In the genomic region with DNA sequence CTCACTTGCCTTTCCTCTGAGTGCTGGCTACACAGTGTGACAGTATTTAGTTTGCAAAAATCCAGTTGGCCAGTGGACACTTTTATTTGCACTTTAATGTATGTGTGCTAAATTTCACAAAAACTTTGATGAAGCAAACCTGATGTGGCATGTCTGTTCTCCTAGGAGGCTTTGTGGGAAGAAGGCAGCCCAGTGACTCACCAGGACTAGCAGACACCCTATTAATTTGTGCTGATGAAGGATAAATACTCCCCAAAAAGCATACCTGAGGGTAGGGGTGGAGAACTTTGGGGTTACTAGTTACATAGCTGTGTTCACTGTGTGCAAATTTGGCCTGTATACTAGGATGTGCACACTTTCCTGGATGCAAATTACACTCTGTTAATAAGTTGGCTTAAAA, we compare ENCODE assay signal across 18 cellular contexts. TPM values are rescaled to one million over a fixed set of nuclear protein-coding genes. Genes with fewer than 3 reads are reported as not detected.
DNase-seq lines count a peak whose midpoint lies in the region; ATAC-seq, FAIRE-seq and TF ChIP-seq lines count a peak whose summit lies in the region.
"Had no signal": no experiment of that assay in that cellular context is flagged by ENCODE, and none has a peak within 500 bp of the region (broad histone marks: within the 10 kb centered on the region; RNA-seq: fewer than 3 reads in every experiment).

No MANE protein-coding gene starts in this region.

- no peaks in the 10 kb centered on the region for H3K27me3 Mint-ChIP-seq in CD4-positive, alpha-beta memory T cell

- DNase-seq in AG08396 (ENCODE audit: low spot score) (peak; percentile 12), IMR-90 (no peak), epithelial cell of esophagus (ENCODE audit: low read depth) (peak; percentile 70), keratinocyte (ENCODE audit: low read depth, low spot score) (peak; percentile 33), KG1 (lab: John Stamatoyannopoulos, UW) (no peak), COLO668 (lab: John Stamatoyannopoulos, UW; ENCODE audit: unreplicated experiment) (no peak)
- DNase-seq in CD4-positive, alpha-beta memory T cell, result no peak
- DNase-seq: AML-193, DMS53, NCI-H1436, NCI-H2029 treated with DMSO at 0.1 percent for 48 hours, NCI-H2171 treated with DMSO at 0.1 percent for 48 hours, NCI-H446 treated with DMSO at 0.1 percent for 48 hours, OCI-M1 had no signal

- H2BK120ac ChIP-seq in IMR-90 (ENCODE audit: low read depth, low read length), result no peak overlapping the region

- no peak overlapping the region for H4K91ac ChIP-seq in IMR-90 (ENCODE audit: insufficient read depth, low read depth, low read length)

- peaks cover 40 to 42% of the 10 kb centered on the region in 2 donors for H3K36me3 Mint-ChIP-seq in CD4-positive, alpha-beta memory T cell

- H3K23ac ChIP-seq in IMR-90 (ENCODE audit: low read depth, low read length), result no peak overlapping the region

- BruUV-seq in IMR-90 (replicated peaks; lab: Mats Ljungman, UMichigan), result no TSS peak

- TF ChIP-seq POLR2A in IMR-90 (IDR thresholded peaks at IDR 0.05; ENCODE audit: low read depth, low read length), result no peak

- ATAC-seq in IMR-90 (ENCODE audit: low read depth) (no peak), GM21786 (IDR thresholded peaks at IDR 0.05; ENCODE audit: unreplicated experiment) (no peak)
- ATAC-seq: K562 had no signal

- no peak overlapping the region for H2AK9ac ChIP-seq in IMR-90 (replicated peaks; ENCODE audit: low read depth, low read length, poor library complexity)

- H3K4me3 ChIP-seq in IMR-90 (ENCODE audit: insufficient read depth, low read depth, low read length) (no peak overlapping the region), epithelial cell of esophagus (ENCODE audit: low read length) (no peak overlapping the region), keratinocyte (ENCODE audit: control insufficient read depth in 2 of 3, extremely low read depth in 1 of 3, insufficient read depth in 2 of 3, low read depth in 1 of 3, low read length in 3 of 3) (no peak overlapping the region)
- H3K4me3 ChIP-seq in CD4-positive, alpha-beta memory T cell (ENCODE audit: low read length in 2 of 2), result no peak overlapping the region
- H3K4me3 ChIP-seq: K562 had no signal

- H2AK5ac ChIP-seq in IMR-90 (ENCODE audit: low read depth, low read length), result no peak overlapping the region

- H4K8ac ChIP-seq in IMR-90 (ENCODE audit: low read depth in 2 of 2, low read length in 2 of 2), result no peak overlapping the region

- H4K20me1 ChIP-seq in IMR-90 (ENCODE audit: insufficient read depth, low read length) (no peaks in the 10 kb centered on the region), keratinocyte (ENCODE audit: control insufficient read depth, extremely low read depth, insufficient read depth, low read length) (no peaks in the 10 kb centered on the region)

- peak; percentile 90 for FAIRE-seq in keratinocyte (lab: Jason Lieb, UNC)
- FAIRE-seq: GM19239, K562 had no signal

- POLR2A ChIA-PET in IMR-90 (lab: Charles Lee; ENCODE audit: unreplicated experiment), result no interaction called here
- POLR2A ChIA-PET in CD4-positive, alpha-beta memory T cell (lab: Charles Lee; ENCODE audit: partially characterized antibody), result no interaction called here

- peaks cover 29 to 37% (median 33%) of the 10 kb centered on the region in 4 donors for H3K4me1 Mint-ChIP-seq in CD4-positive, alpha-beta memory T cell

- H3K27me3 ChIP-seq in IMR-90 (ENCODE audit: control insufficient read depth, insufficient read depth, low read length) (no peaks in the 10 kb centered on the region), keratinocyte (ENCODE audit: control insufficient read depth, extremely low read depth, insufficient read depth, low read length) (no peaks in the 10 kb centered on the region)
- no peaks in the 10 kb centered on the region for H3K27me3 ChIP-seq in CD4-positive, alpha-beta memory T cell (ENCODE audit: insufficient read depth, low read length)

- CTCF ChIA-PET in IMR-90 (lab: Yijun Ruan, JAX), result interaction anchor here (0.6 kb wide), 1 partner anchor 9 kb away, joined by 3 read pairs; no protein-coding TSS in a partner anchor
- CTCF ChIA-PET in CD4-positive, alpha-beta memory T cell (lab: Charles Lee; ENCODE audit: partially characterized antibody), result interaction anchor here (0.9 to 1.7 kb wide), 3 partner anchors 12 to 569 kb away, joined by 3 to 5 read pairs (median 4); no protein-coding TSS in a partner anchor

- H3K27ac ChIP-seq in IMR-90 (ENCODE audit: insufficient read depth, low read length) (no peak overlapping the region), keratinocyte (ENCODE audit: control insufficient read depth, insufficient read depth, low read length) (peak overlapping the region; percentile 96)
- H3K27ac ChIP-seq in CD4-positive, alpha-beta memory T cell (ENCODE audit: low read depth, low read length), result no peak overlapping the region

- peaks cover 24% of the 10 kb centered on the region for H3K36me3 ChIP-seq in IMR-90 (ENCODE audit: control insufficient read depth, insufficient read depth, low read length)
- H3K36me3 ChIP-seq in keratinocyte (ENCODE audit: control insufficient read depth in 2 of 2, extremely low read depth in 1 of 2, insufficient read depth in 2 of 2, low read length in 2 of 2), result peaks cover 20 to 45% of the 10 kb centered on the region in 2 experiments
- H3K36me3 ChIP-seq in CD4-positive, alpha-beta memory T cell (ENCODE audit: insufficient read depth, low read length), result peaks cover 11% of the 10 kb centered on the region

- TF ChIP-seq CTCF in IMR-90 (conservative IDR thresholded peaks at IDR 0.05; ENCODE audit: low read depth, low read length), result no peak
- no peak for TF ChIP-seq CTCF in epithelial cell of esophagus (IDR thresholded peaks at IDR 0.05; ENCODE audit: insufficient read depth, low read depth, low read length, missing control alignments)
- no peak for TF ChIP-seq CTCF in keratinocyte (optimal IDR thresholded peaks at IDR 0.05 in 1 of 3, IDR thresholded peaks at IDR 0.05 in 1 of 3, conservative IDR thresholded peaks at IDR 0.05 in 1 of 3; ENCODE audit: extremely low read depth in 1 of 3, insufficient read depth in 2 of 3, low read length in 3 of 3)

- no peaks in the 10 kb centered on the region for H3K9me3 Mint-ChIP-seq in CD4-positive, alpha-beta memory T cell
- H3K9me3 Mint-ChIP-seq: CD14-positive monocyte had no signal

- H3K4me2 ChIP-seq in IMR-90 (ENCODE audit: low read depth, low read length) (no peak overlapping the region), keratinocyte (ENCODE audit: control insufficient read depth, extremely low read depth, insufficient read depth, low read depth, low read length) (peak overlapping the region; percentile 65)

- no peak overlapping the region for H3K18ac ChIP-seq in IMR-90 (ENCODE audit: low read depth, low read length)

- no peak overlapping the region for H3K4ac ChIP-seq in IMR-90 (ENCODE audit: low read depth, low read length)

- no peak overlapping the region for H2BK20ac ChIP-seq in IMR-90 (ENCODE audit: low read depth, low read length)

- in situ Hi-C loops in IMR-90 (cut with MboI; ENCODE audit: low sequenced_read_pairs), result no loop called here

- no peak overlapping the region for H3K14ac ChIP-seq in IMR-90 (replicated peaks; ENCODE audit: low read depth, low read length)

- dilution Hi-C loops in IMR-90 (cut with HindIII; ENCODE audit: low sequenced_read_pairs, unreplicated experiment), result no loop called here
- dilution Hi-C loops in keratinocyte (cut with MboI; ENCODE audit: extremely low pct_ligation_motif_present, low sequenced_read_pairs), result no loop called here

- no peaks in the 10 kb centered on the region for H3K4me1 ChIP-seq in IMR-90 (ENCODE audit: control insufficient read depth, insufficient read depth, low read length)
- peaks cover 56% of the 10 kb centered on the region for H3K4me1 ChIP-seq in keratinocyte (ENCODE audit: control insufficient read depth, extremely low read depth, insufficient read depth, low read length)
- H3K4me1 ChIP-seq in CD4-positive, alpha-beta memory T cell (ENCODE audit: insufficient read depth, low read length), result peaks cover 30% of the 10 kb centered on the region

- H2BK15ac ChIP-seq in IMR-90 (ENCODE audit: low read depth, low read length), result no peak overlapping the region

- no peak overlapping the region for H2BK5ac ChIP-seq in IMR-90 (ENCODE audit: low read depth, low read length, poor library complexity, severe bottlenecking)

- no peak overlapping the region for H3K4me3 Mint-ChIP-seq in CD4-positive, alpha-beta memory T cell
- H3K4me3 Mint-ChIP-seq: CD14-positive monocyte had no signal

- no peak overlapping the region for H4K5ac ChIP-seq in IMR-90 (ENCODE audit: low read depth, low read length)

- H3K27ac Mint-ChIP-seq in CD4-positive, alpha-beta memory T cell, result peak overlapping the region in 2 of 7 donors; percentile 45 to 83
- H3K27ac Mint-ChIP-seq: CD14-positive monocyte had no signal

- H3K79me1 ChIP-seq in IMR-90 (ENCODE audit: low read depth in 1 of 2, low read length in 2 of 2), result 0 out of 4 replicates have a peak, but pooled peaks cover 0 to 9% of the 10 kb centered on the region in 2 experiments

- intact Hi-C loops in IMR-90 (cut with micrococcal nuclease), result no loop called here
- intact Hi-C loops in CD4-positive, alpha-beta memory T cell (cut with micrococcal nuclease), result no loop called here

- H3K9me3 ChIP-seq in IMR-90 (ENCODE audit: control insufficient read depth, insufficient read depth, low read length), result no peaks in the 10 kb centered on the region
- no peaks in the 10 kb centered on the region for H3K9me3 ChIP-seq in keratinocyte (ENCODE audit: control insufficient read depth, low read depth, low read length)
- H3K9me3 ChIP-seq in CD4-positive, alpha-beta memory T cell (ENCODE audit: control insufficient read depth in 1 of 2, low read length in 2 of 2), result no peaks in the 10 kb centered on the region

- no peak overlapping the region for H3K56ac ChIP-seq in IMR-90 (ENCODE audit: extremely low read depth, insufficient read depth, low read length)

- H3K79me2 ChIP-seq in keratinocyte (ENCODE audit: control insufficient read depth, insufficient read depth, low read length), result peaks cover 23% of the 10 kb centered on the region

- no peak overlapping the region for H3K9ac ChIP-seq in IMR-90 (ENCODE audit: low read depth, low read length)
- H3K9ac ChIP-seq in keratinocyte (ENCODE audit: control insufficient read depth, extremely low read depth, insufficient read depth, low read length), result no peak overlapping the region

- no peaks in the 10 kb centered on the region for H3K9me1 ChIP-seq in IMR-90 (ENCODE audit: insufficient read depth, low read length)
- H3K9me1 ChIP-seq in keratinocyte (ENCODE audit: control insufficient read depth, extremely low read depth, insufficient read depth, low read length), result peaks cover 5% of the 10 kb centered on the region

- no peak for TF ChIP-seq RAD21 in IMR-90 (IDR thresholded peaks at IDR 0.05; ENCODE audit: low read length)

- H2AFZ ChIP-seq in IMR-90 (replicated peaks; ENCODE audit: low read length, poor library complexity) (no peak overlapping the region), keratinocyte (ENCODE audit: control insufficient read depth, low read length) (no peak overlapping the region)

RNA-seq across cellular contexts. Expression of a gene that starts 39.3 kb away (rescaled TPM):
- total RNA-seq in IMR-90 (2012; rRNA removed), result 25.1 and 27.5 TPM in 2 replicates
- 25.3 and 26.8 TPM in 2 replicates for polyA plus RNA-seq in IMR-90 (2012; rRNA removed)
- polyA plus RNA-seq in IMR-90 (2012; cell fraction: cytosol; rRNA removed), result 12.5 and 13.1 TPM in 2 replicates
- 40.6 and 52.6 TPM in 2 replicates for polyA plus RNA-seq in IMR-90 (2012; cell fraction: nucleus; rRNA removed; ENCODE audit: low replicate concordance)
- polyA plus RNA-seq in keratinocyte, result 27.5 to 34.9 TPM (median 32.4 TPM) in 3 replicates
- 44.5 TPM for polyA plus RNA-seq in keratinocyte (2011; ENCODE audit: low read depth)
- 28.0 and 37.9 TPM in 2 replicates for polyA plus RNA-seq in keratinocyte (2011; cell fraction: cytosol; rRNA removed)
- 68.1 and 79.2 TPM in 2 replicates for polyA plus RNA-seq in keratinocyte (2011; cell fraction: nucleus; rRNA removed)
- polyA plus RNA-seq in keratinocyte (2012; ENCODE audit: low replicate concordance), result 12.7 and 34.4 TPM in 2 replicates
- 49.3 to 86.7 TPM (median 68.7 TPM) in 3 replicates for polyA minus RNA-seq in keratinocyte
- polyA minus RNA-seq in keratinocyte (2011; cell fraction: cytosol; rRNA and poly(A)+ RNA removed), result 26.9 TPM
- 26.9 and 42.7 TPM in 2 replicates for polyA minus RNA-seq in keratinocyte (2011; cell fraction: nucleus; rRNA and poly(A)+ RNA removed)
- total RNA-seq in CD4-positive, alpha-beta memory T cell, result 1 to 10 TPM; 7.2 to 7.9 TPM
- 1 to 10 TPM; 6.3 to 7.5 TPM for polyA plus RNA-seq in CD4-positive, alpha-beta memory T cell

RNA-seq across cellular contexts. Expression of a gene that starts 55.4 kb away (rescaled TPM):
- 35.7 and 42.2 TPM in 2 replicates for total RNA-seq in IMR-90 (2012; rRNA removed)
- polyA plus RNA-seq in IMR-90 (2012; rRNA removed), result 21.1 and 21.5 TPM in 2 replicates
- polyA plus RNA-seq in IMR-90 (2012; cell fraction: cytosol; rRNA removed), result 13.1 and 22.4 TPM in 2 replicates
- polyA plus RNA-seq in IMR-90 (2012; cell fraction: nucleus; rRNA removed; ENCODE audit: low replicate concordance), result 13.6 and 16.6 TPM in 2 replicates
- polyA plus RNA-seq in keratinocyte, result 26.9 to 47.3 TPM (median 41.9 TPM) in 3 replicates
- polyA plus RNA-seq in keratinocyte (2011; ENCODE audit: low read depth), result 97.4 TPM
- polyA plus RNA-seq in keratinocyte (2011; cell fraction: cytosol; rRNA removed), result 42.9 and 60.3 TPM in 2 replicates
- polyA plus RNA-seq in keratinocyte (2011; cell fraction: nucleus; rRNA removed), result 76.7 and 81.0 TPM in 2 replicates
- 63.7 and 91.3 TPM in 2 replicates for polyA plus RNA-seq in keratinocyte (2012; ENCODE audit: low replicate concordance)
- 38.6 to 50.1 TPM (median 44.3 TPM) in 3 replicates for polyA minus RNA-seq in keratinocyte
- 57.0 TPM for polyA minus RNA-seq in keratinocyte (2011; cell fraction: cytosol; rRNA and poly(A)+ RNA removed)
- 45.6 and 62.4 TPM in 2 replicates for polyA minus RNA-seq in keratinocyte (2011; cell fraction: nucleus; rRNA and poly(A)+ RNA removed)
- 10 to 100 TPM; 33.4 to 34.2 TPM for total RNA-seq in CD4-positive, alpha-beta memory T cell
- 10 to 100 TPM in 1 of 2 donors, 1 to 10 TPM in 1; 3.8 to 20.1 TPM for polyA plus RNA-seq in CD4-positive, alpha-beta memory T cell

Comparison
In these comparisons a context has a peak if more than half of its experiments do, and no peak if none do; other contexts are left out.
1. DNase-seq: peak in AG08396 (single experiment), epithelial cell of esophagus (single experiment) and keratinocyte (single experiment); none in IMR-90 (single experiment), KG1 (single experiment), CD4-positive, alpha-beta memory T cell (0 of 5) and COLO668 (single experiment).